ENCODE assay signal across 9 cellular contexts in genomic region chr9:17116400-17116837, GRCh38.
DNase-seq lines count a peak whose midpoint lies in the region; ATAC-seq and TF ChIP-seq lines count a peak whose summit lies in the region.
"Had no signal": no experiment of that assay in that cellular context is flagged by ENCODE, and none has a peak within 500 bp of the region (broad histone marks: within the 10 kb centered on the region; RNA-seq: fewer than 3 reads in every experiment).

No MANE protein-coding gene starts in this region.

- H3K27ac ChIP-seq in VCaP = peak overlapping the region; percentile 77
- H3K27ac ChIP-seq: SJSA1 had no signal

- ATAC-seq in HG02623 (IDR thresholded peaks at IDR 0.05; ENCODE audit: unreplicated experiment) (no peak), GM21825 (IDR thresholded peaks at IDR 0.05; ENCODE audit: unreplicated experiment) (no peak), GM21737 (IDR thresholded peaks at IDR 0.05; ENCODE audit: unreplicated experiment) (no peak)

- TF ChIP-seq CTCF in GM10266 (IDR thresholded peaks at IDR 0.05; ENCODE audit: control insufficient read depth, insufficient read depth, low read depth, missing control alignments) (peak; percentile 22), VCaP (conservative IDR thresholded peaks at IDR 0.05) (peak; percentile 72)

- no peak for DNase-seq in GM10266 (ENCODE audit: extremely low spot score)
- peak; percentile 75 for DNase-seq in NCI-H1105 treated with DMSO at 0.1 percent for 48 hours (lab: John Stamatoyannopoulos, UW)
- peak; percentile 63 for DNase-seq in inferior parietal cortex (ENCODE audit: extremely low spot score)
- DNase-seq in stimulated activated CD4-positive, alpha-beta T cell treated with anti-CD3 and anti-CD28 coated beads, Interleukin-4, amount 100 ng/mL, for 1 hour = no peak

Comparison
In these comparisons a context has a peak if more than half of its experiments do, and no peak if none do; other contexts are left out.
1. DNase-seq: peak in NCI-H1105 treated with DMSO at 0.1 percent for 48 hours (single experiment) and inferior parietal cortex (single experiment); none in GM10266 (single experiment) and stimulated activated CD4-positive, alpha-beta T cell treated with anti-CD3 and anti-CD28 coated beads, Interleukin-4, amount 100 ng/mL, for 1 hour (single experiment).